21 cellular contexts compared by ENCODE assay signal in the genomic region with DNA sequence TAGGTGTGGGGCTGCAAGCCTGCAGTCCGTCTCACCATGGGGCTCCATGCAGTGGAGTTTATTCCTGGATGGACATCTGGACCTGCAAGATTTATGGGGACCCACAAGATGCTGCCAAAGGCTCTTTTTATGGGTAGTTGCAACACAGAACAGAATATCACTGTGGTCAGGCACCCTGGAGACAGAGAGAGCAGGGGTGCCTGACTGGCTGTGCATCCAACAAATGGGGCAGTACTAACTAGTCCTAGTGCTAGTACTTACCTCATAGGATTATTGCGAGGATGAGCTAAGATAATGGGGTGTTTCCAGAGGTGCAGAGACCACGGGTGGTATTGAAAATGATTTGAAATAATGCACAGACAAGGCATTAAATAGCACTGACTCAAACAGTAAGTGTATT. TPM values are rescaled to one million over a fixed set of nuclear protein-coding genes. Genes with fewer than 3 reads are reported as not detected.
"Had no signal": no experiment of that assay in that cellular context is flagged by ENCODE, and none has a peak within 500 bp of the region (broad histone marks: within the 10 kb centered on the region; RNA-seq: fewer than 3 reads in every experiment).

No MANE protein-coding gene starts in this region.

- H3K36me3 ChIP-seq: adrenal gland, heart right ventricle, left ventricle myocardium inferior, suprapubic skin, vagina had no signal

- H3K4me3 ChIP-seq: adrenal gland, heart right ventricle, left ventricle myocardium inferior, suprapubic skin, vagina had no signal

- DNase-seq: activated B cell treated with CpG ODN at 0.5 μM for 24 hours; activated CD4-positive, alpha-beta memory T cell treated with anti-CD3 and anti-CD28 coated beads for 36 hours; activated CD4-positive, alpha-beta T cell treated with anti-CD3 and anti-CD28 coated beads for 4 hours; activated gamma-delta T cell treated with Interleukin-2 at 50 U/mL for 16 hours; activated T-cell treated with anti-CD3 and anti-CD28 coated beads for 4 hours; adrenal gland; effector CD4-positive, alpha-beta T cell; heart right ventricle; immature natural killer cell; kidney glomerular epithelial cell; left ventricle myocardium inferior; mammary epithelial cell; nephron progenitor cell; nucleus accumbens; stimulated activated naive CD4-positive, alpha-beta T cell treated with Interleukin-2 at 50 U/mL for 16 hours; trophoblast cell had no signal

- H3K4me1 ChIP-seq: left ventricle myocardium inferior had no signal

- H3K9me3 ChIP-seq: adrenal gland, heart right ventricle, left ventricle myocardium inferior, suprapubic skin, vagina had no signal

- H3K27me3 ChIP-seq: adrenal gland, heart right ventricle, suprapubic skin, vagina had no signal

- H3K27ac ChIP-seq: adrenal gland, heart right ventricle, left ventricle myocardium inferior, vagina had no signal

- ATAC-seq: activated naive CD4-positive, alpha-beta T cell treated with anti-CD3 and anti-CD28 coated beads, Interleukin-2, amount 50 U/mL, for 72 hours; esophagus mucosa; heart right ventricle had no signal

RNA-seq across cellular contexts. Expression of gene MMP2, which starts 42.4 kb away (rescaled TPM):
- total RNA-seq: activated B cell treated with CpG ODN at 0.5 μM for 24 hours; activated CD4-positive, alpha-beta memory T cell treated with anti-CD3 and anti-CD28 coated beads for 36 hours; activated naive CD4-positive, alpha-beta T cell treated with anti-CD3 and anti-CD28 coated beads, Interleukin-2, amount 50 U/mL, for 72 hours; activated T-helper 1 cell treated with anti-CD3 and anti-CD28 coated beads, Interleukin-12 subunit alpha, Interleukin-12 subunit beta, Interleukin-2, Interleukin-4 antibody, amounts not matched to agents 30 ng/mL and 10 ng/mL and 1 ng/mL, durations not matched to agents 14 hours and 24 hours and 36 hours had no signal
- polyA plus RNA-seq: immature natural killer cell had no signal
